ENCODE assay signal across 10 cellular contexts in genomic region chr16:66250686-66251405, GRCh38.
A peak's percentile ranks its signal among the peaks of the same experiment; 100 is the strongest.
DNase-seq lines count a peak whose midpoint lies in the region; ATAC-seq, FAIRE-seq and TF ChIP-seq lines count a peak whose summit lies in the region.
"Had no signal": no experiment of that assay in that cellular context is flagged by ENCODE, and none has a peak within 500 bp of the region (broad histone marks: within the 10 kb centered on the region; RNA-seq: fewer than 3 reads in every experiment).

No MANE protein-coding gene starts in this region.

- ATAC-seq in Right ventricle myocardium superior (ENCODE audit: poor library complexity): peak; percentile 77
- peak in 3 of 4 donors; percentile 36 to 38 (median 37) for ATAC-seq in pancreas
- ATAC-seq in HG03460 (IDR thresholded peaks at IDR 0.05; ENCODE audit: unreplicated experiment): no peak
- ATAC-seq: CD8-positive, alpha-beta T cell had no signal

- no peaks in the 10 kb centered on the region for H3K36me3 ChIP-seq in pancreas

- H3K27me3 ChIP-seq in pancreas: no peaks in the 10 kb centered on the region

- intact Hi-C loops in Right ventricle myocardium superior (cut with DNase I) (no loop called here), pancreas (cut with DNase I) (no loop called here)

- no peak overlapping the region for H3K27ac ChIP-seq in pancreas
- H3K27ac ChIP-seq: PC-9 had no signal

- H3K4me1 ChIP-seq in pancreas: no peaks in the 10 kb centered on the region

- peak; percentile 85 for DNase-seq in COLO829 (ENCODE audit: low spot score)
- DNase-seq in amniotic stem cell (lab: John Stamatoyannopoulos, UW): peak; percentile 36
- peak; percentile 92 for DNase-seq in Right ventricle myocardium superior
- no peak for DNase-seq in pancreas
- DNase-seq in NCI-H524 treated with DMSO at 0.1 percent for 48 hours (lab: John Stamatoyannopoulos, UW): no peak
- no peak for DNase-seq in stimulated activated CD4-positive, alpha-beta T cell treated with anti-CD3 and anti-CD28 coated beads, Interleukin-4, amount 100 ng/mL, for 24 hours
- no peak for DNase-seq in SW 1271 (lab: John Stamatoyannopoulos, UW)
- DNase-seq: CD8-positive, alpha-beta T cell had no signal

- no peak for FAIRE-seq in pancreas (lab: Jason Lieb, UNC)

- no peak for TF ChIP-seq CTCF in pancreas (IDR thresholded peaks at IDR 0.05)

- H3K4me3 ChIP-seq in pancreas: no peak overlapping the region
- H3K4me3 ChIP-seq: PC-9 had no signal

- 11% methylated on average over 10 of the region's 10 CpGs for WGBS in pancreas, 2 donors

- H3K9me3 ChIP-seq in pancreas: no peaks in the 10 kb centered on the region

Comparison
In these comparisons a context has a peak if more than half of its experiments do, and no peak if none do; other contexts are left out.
1. DNase-seq: peak in COLO829 (single experiment), amniotic stem cell (single experiment) and Right ventricle myocardium superior (single experiment); none in pancreas (0 of 6), NCI-H524 treated with DMSO at 0.1 percent for 48 hours (single experiment), stimulated activated CD4-positive, alpha-beta T cell treated with anti-CD3 and anti-CD28 coated beads, Interleukin-4, amount 100 ng/mL, for 24 hours (single experiment) and SW 1271 (0 of 2).